15 cellular contexts compared by ENCODE assay signal in the genomic region with DNA sequence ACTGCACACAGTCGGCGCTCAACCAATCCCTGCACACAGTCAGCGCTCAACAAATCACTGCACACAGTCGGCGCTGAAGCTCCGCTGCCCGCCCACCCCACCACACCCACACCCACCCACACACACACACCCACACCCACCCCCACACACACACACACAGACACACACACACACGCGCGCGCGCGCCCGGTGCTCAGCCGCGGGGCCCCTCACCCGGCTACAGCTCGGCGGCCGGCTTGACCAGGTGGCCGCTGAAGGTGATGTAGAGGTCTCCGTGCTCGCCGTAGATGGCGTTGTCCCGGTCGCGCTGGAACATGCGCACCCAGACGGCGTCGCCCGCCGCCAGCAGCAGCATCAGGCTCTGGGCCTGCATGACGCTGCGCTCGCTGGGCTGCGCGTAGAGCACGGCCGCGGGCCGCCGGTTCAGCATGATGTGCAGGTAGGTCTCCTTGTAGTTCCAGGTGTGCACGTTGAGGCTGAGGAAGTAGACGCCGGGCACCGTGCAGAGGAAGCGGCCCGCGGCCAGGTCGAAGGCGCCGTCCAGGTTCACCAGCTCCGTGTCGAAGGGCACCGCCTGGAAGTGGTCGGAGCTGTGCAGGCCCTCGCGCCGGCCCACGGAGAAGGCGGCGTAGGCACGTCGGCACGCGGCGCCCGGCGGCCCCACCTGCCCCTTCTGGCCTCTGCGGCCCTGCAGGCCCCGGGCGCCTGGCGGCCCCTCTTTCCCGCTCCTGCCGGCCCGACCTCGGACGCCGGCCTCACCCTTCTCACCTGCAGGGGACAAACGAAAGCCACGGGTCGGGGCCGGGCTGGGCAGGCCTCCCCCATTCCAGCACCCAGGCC. TPM values are rescaled to one million over a fixed set of nuclear protein-coding genes. Genes with fewer than 3 reads are reported as not detected.
DNase-seq lines count a peak whose midpoint lies in the region; ATAC-seq and TF ChIP-seq lines count a peak whose summit lies in the region.
"Had no signal": no experiment of that assay in that cellular context is flagged by ENCODE, and none has a peak within 500 bp of the region (broad histone marks: within the 10 kb centered on the region; RNA-seq: fewer than 3 reads in every experiment).

No MANE protein-coding gene starts in this region.

- H3K9me2 ChIP-seq in Karpas-422 (replicated peaks; ENCODE audit: insufficient read depth, low read length), result no peaks in the 10 kb centered on the region

- POLR2A ChIA-PET in RWPE1 (lab: Yijun Ruan, JAX; ENCODE audit: low non-redundant PET), result no interaction called here

- H3K27me3 ChIP-seq in BE2C, result peaks cover 77% of the 10 kb centered on the region
- no peaks in the 10 kb centered on the region for H3K27me3 ChIP-seq in Karpas-422 (ENCODE audit: low read length)
- H3K27me3 ChIP-seq: hepatocyte had no signal

- no peak overlapping the region for H2AFZ ChIP-seq in Karpas-422 (ENCODE audit: low read length)
- H2AFZ ChIP-seq: hepatocyte had no signal

- H3K4me3 ChIP-seq in BE2C (ENCODE audit: low read depth, low read length) (no peak overlapping the region), Karpas-422 (ENCODE audit: low read length) (no peak overlapping the region)
- H3K4me3 ChIP-seq: hepatocyte, uterus had no signal

- CTCF ChIA-PET in RWPE1 (lab: Yijun Ruan, JAX), result no interaction called here

- H3K9ac ChIP-seq in Karpas-422 (ENCODE audit: low read length), result no peak overlapping the region

- no peak for ATAC-seq in HG02884 (IDR thresholded peaks at IDR 0.05; ENCODE audit: unreplicated experiment)

- H3K9me3 ChIP-seq in BE2C, result no peaks in the 10 kb centered on the region; the same call in 1 of the 2 replicates
- H3K9me3 ChIP-seq in Karpas-422 (ENCODE audit: low read length), result no peaks in the 10 kb centered on the region
- H3K9me3 ChIP-seq: uterus had no signal

- H3K36me3 ChIP-seq in BE2C, result no peaks in the 10 kb centered on the region
- no peaks in the 10 kb centered on the region for H3K36me3 ChIP-seq in Karpas-422 (ENCODE audit: insufficient read depth, low read length)
- H3K36me3 ChIP-seq: uterus had no signal

- DNase-seq in BE2C, result peak; percentile 69
- DNase-seq in D341Med (ENCODE audit: low spot score), result peak; percentile 77
- no peak for DNase-seq in RWPE1 (ENCODE audit: low spot score)
- DNase-seq in glomerular visceral epithelial cell (ENCODE audit: extremely low spot score), result peak; percentile 13
- no peak for DNase-seq in Karpas-422
- DNase-seq in NCI-H345 treated with DMSO at 0.1 percent for 48 hours (lab: John Stamatoyannopoulos, UW; ENCODE audit: unreplicated experiment), result no peak
- DNase-seq: activated CD4-positive, alpha-beta T cell treated with anti-CD3 and anti-CD28 coated beads for 1 hour; amniotic stem cell; DMS79; midbrain; NCI-H1436 treated with DMSO at 0.1 percent for 48 hours; uterus had no signal

- no peak for TF ChIP-seq CTCF in BE2C (IDR thresholded peaks at IDR 0.05; ENCODE audit: low read depth, low read length)
- TF ChIP-seq CTCF in RWPE1 (conservative IDR thresholded peaks at IDR 0.05; ENCODE audit: low read depth), result no peak

- peaks cover 8% of the 10 kb centered on the region; the same call in 1 of the 2 replicates for H4K20me1 ChIP-seq in Karpas-422 (ENCODE audit: insufficient read depth, low read depth, low read length)

- H3K27ac ChIP-seq in RWPE1 (peak overlapping the region; percentile 19; the same call in 1 of the 2 replicates), Karpas-422 (ENCODE audit: low read length) (no peak overlapping the region)
- H3K27ac ChIP-seq: hepatocyte, uterus had no signal

- no peak overlapping the region for H3K4me2 ChIP-seq in Karpas-422 (ENCODE audit: low read depth, low read length, poor library complexity, severe bottlenecking)
- H3K4me2 ChIP-seq: hepatocyte had no signal

- no peaks in the 10 kb centered on the region for H3K79me2 ChIP-seq in Karpas-422 (ENCODE audit: low read length)
- H3K79me2 ChIP-seq: hepatocyte had no signal

- H3K4me1 ChIP-seq in BE2C (no peaks in the 10 kb centered on the region; the same call in 1 of the 2 replicates), Karpas-422 (ENCODE audit: low read length) (peaks cover 3% of the 10 kb centered on the region; the same call in 1 of the 2 replicates)

RNA-seq across cellular contexts. Expression of gene C1QTNF8, which starts 2.5 kb away (rescaled TPM):
- not detected for polyA plus RNA-seq in BE2C (2012; ENCODE audit: insufficient read depth, insufficient read length, low read depth)
- total RNA-seq in Karpas-422 (2014; rRNA removed; shearing (Covaris generic); ENCODE audit: low replicate concordance), result not detected in 2 replicates
- total RNA-seq: hepatocyte, renal cortical epithelial cell, uterus had no signal
- polyA plus RNA-seq: hepatocyte had no signal

RNA-seq across cellular contexts. Expression of gene SSTR5, which starts 21.0 kb away (rescaled TPM):
- polyA plus RNA-seq in BE2C (2012; ENCODE audit: insufficient read depth, insufficient read length, low read depth), result not detected
- not detected in 2 replicates for total RNA-seq in Karpas-422 (2014; rRNA removed; shearing (Covaris generic); ENCODE audit: low replicate concordance)
- total RNA-seq: uterus had no signal

RNA-seq across cellular contexts. Expression of gene CACNA1H, which starts 59.4 kb away (rescaled TPM):
- polyA plus RNA-seq in BE2C (2012; ENCODE audit: insufficient read depth, insufficient read length, low read depth), result 3.6 TPM
- not detected in 2 replicates for total RNA-seq in Karpas-422 (2014; rRNA removed; shearing (Covaris generic); ENCODE audit: low replicate concordance)

Comparison
In these comparisons a context has a peak if more than half of its experiments do, and no peak if none do; other contexts are left out.
1. DNase-seq: peak in BE2C (single experiment), D341Med (single experiment) and glomerular visceral epithelial cell (single experiment); none in RWPE1 (single experiment), Karpas-422 (single experiment) and NCI-H345 treated with DMSO at 0.1 percent for 48 hours (single experiment).